In the genomic region with DNA sequence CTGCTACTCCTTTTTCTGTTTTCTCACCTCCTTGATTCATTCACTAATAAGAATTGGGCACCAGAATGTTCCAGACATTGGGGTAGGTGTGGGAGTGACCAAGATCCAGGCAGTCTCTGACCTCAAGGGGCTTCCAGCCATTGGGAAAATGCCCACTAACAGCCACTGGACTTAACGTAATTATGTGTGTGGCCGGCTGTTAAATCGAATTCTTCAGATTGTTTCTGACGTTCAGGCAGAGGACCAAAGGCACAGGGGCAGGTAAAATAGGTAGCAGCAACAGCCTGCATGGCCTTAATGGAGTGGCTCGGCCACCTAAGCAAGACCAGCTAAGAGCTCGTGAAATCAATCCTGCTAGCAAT, we compare ENCODE assay signal across 1 cellular context.
TF ChIP-seq lines count a peak whose summit lies in the region.

No MANE protein-coding gene starts in this region.

TF ChIP-seq in SK-N-SH, 30 proteins besides CTCF, POLR2A, EP300 and RAD21 (continued from another document):
- TF ChIP-seq, protein P1, sequence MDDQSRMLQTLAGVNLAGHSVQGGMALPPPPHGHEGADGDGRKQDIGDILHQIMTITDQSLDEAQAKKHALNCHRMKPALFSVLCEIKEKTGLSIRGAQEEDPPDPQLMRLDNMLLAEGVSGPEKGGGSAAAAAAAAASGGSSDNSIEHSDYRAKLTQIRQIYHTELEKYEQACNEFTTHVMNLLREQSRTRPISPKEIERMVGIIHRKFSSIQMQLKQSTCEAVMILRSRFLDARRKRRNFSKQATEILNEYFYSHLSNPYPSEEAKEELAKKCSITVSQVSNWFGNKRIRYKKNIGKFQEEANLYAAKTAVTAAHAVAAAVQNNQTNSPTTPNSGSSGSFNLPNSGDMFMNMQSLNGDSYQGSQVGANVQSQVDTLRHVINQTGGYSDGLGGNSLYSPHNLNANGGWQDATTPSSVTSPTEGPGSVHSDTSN (IDR thresholded peaks at IDR 0.05): no peak
- TF ChIP-seq GABPA (IDR thresholded peaks at IDR 0.05; ENCODE audit: low read depth) (no peak), RCOR1 (IDR thresholded peaks at IDR 0.05; ENCODE audit: low read length) (no peak)
